ENCODE assay signal across 8 cellular contexts in genomic region chr6:88725111-88725711, GRCh38.
DNase-seq lines count a peak whose midpoint lies in the region; ATAC-seq, FAIRE-seq and TF ChIP-seq lines count a peak whose summit lies in the region.

No MANE protein-coding gene starts in this region.

- TF ChIP-seq POLR2A in GM12892 (IDR thresholded peaks at IDR 0.05; ENCODE audit: low read depth, low read length) = no peak

- BruUV-seq in A673 (replicated peaks; lab: Mats Ljungman, UMichigan) = no TSS peak

- H3K4me1 Mint-ChIP-seq in activated naive CD8-positive, alpha-beta T cell treated with anti-CD3 and anti-CD28 coated beads, Interleukin-2, amount 50 U/mL, for 24 hours = peaks cover 33% of the 10 kb centered on the region
- H3K4me1 Mint-ChIP-seq in naive thymus-derived CD8-positive, alpha-beta T cell = peaks cover 5 to 8% (median 7%) of the 10 kb centered on the region in 4 donors

- H3K27me3 ChIP-seq in A673 (replicated peaks; ENCODE audit: insufficient read depth, low read depth, low read length, poor library complexity) (no peaks in the 10 kb centered on the region), liver (ENCODE audit: control insufficient read depth in 4 of 4, insufficient read depth in 4 of 4, low read length in 3 of 4) (no peaks in the 10 kb centered on the region)
- no peaks in the 10 kb centered on the region for H3K27me3 ChIP-seq in effector memory CD4-positive, alpha-beta T cell (replicated peaks; ENCODE audit: control insufficient read depth, insufficient read depth, low read length, poor library complexity, severe bottlenecking)

- peaks cover 4% of the 10 kb centered on the region for H3K9me3 Mint-ChIP-seq in activated naive CD8-positive, alpha-beta T cell treated with anti-CD3 and anti-CD28 coated beads, Interleukin-2, amount 50 U/mL, for 24 hours
- H3K9me3 Mint-ChIP-seq in naive thymus-derived CD8-positive, alpha-beta T cell = peaks cover 0 to 1% (median 0%) of the 10 kb centered on the region in 9 donors

- H3K9ac ChIP-seq in liver (ENCODE audit: low read depth in 1 of 2, low read length in 2 of 2) = no peak overlapping the region

- CTCF ChIA-PET in A673 (lab: Charles Lee) = interaction anchor here (0.7 kb wide), 1 partner anchor 114 kb away, joined by 4 read pairs; no protein-coding TSS in a partner anchor

- POLR2A ChIA-PET in A673 (lab: Charles Lee; ENCODE audit: low non-redundant PET) = no interaction called here
- POLR2A ChIA-PET in naive thymus-derived CD8-positive, alpha-beta T cell (lab: Charles Lee) = no interaction called here

- intact Hi-C loops in A673 (cut with micrococcal nuclease; ENCODE audit: unreplicated experiment) = loop anchor here (10.0 kb wide), 1 partner anchor 790 kb away; no protein-coding TSS in a partner anchor

- WGBS in liver = 83% methylated on average over 11 of the region's 11 CpGs

- no peaks in the 10 kb centered on the region for H3K27me3 Mint-ChIP-seq in activated naive CD8-positive, alpha-beta T cell treated with anti-CD3 and anti-CD28 coated beads, Interleukin-2, amount 50 U/mL, for 24 hours
- H3K27me3 Mint-ChIP-seq in naive thymus-derived CD8-positive, alpha-beta T cell = no peaks in the 10 kb centered on the region

- no peak overlapping the region for H3K4me3 ChIP-seq in A673 (ENCODE audit: low read depth, low read length, poor library complexity, severe bottlenecking)
- H3K4me3 ChIP-seq in liver (ENCODE audit: low read depth in 1 of 3, low read length in 3 of 3) = no peak overlapping the region
- H3K4me3 ChIP-seq in effector memory CD4-positive, alpha-beta T cell (ENCODE audit: insufficient read depth, low read depth, low read length, poor library complexity, severe bottlenecking) = no peak overlapping the region

- H3K27ac Mint-ChIP-seq in activated naive CD8-positive, alpha-beta T cell treated with anti-CD3 and anti-CD28 coated beads, Interleukin-2, amount 50 U/mL, for 24 hours = no peak overlapping the region
- no peak overlapping the region for H3K27ac Mint-ChIP-seq in naive thymus-derived CD8-positive, alpha-beta T cell

- H3K36me3 ChIP-seq in A673 (ENCODE audit: insufficient read depth, low read length, poor library complexity, severe bottlenecking) (no peaks in the 10 kb centered on the region), liver (ENCODE audit: control insufficient read depth in 4 of 4, insufficient read depth in 3 of 4, low read depth in 1 of 4, low read length in 3 of 4) (no peaks in the 10 kb centered on the region)
- peaks cover 4% of the 10 kb centered on the region for H3K36me3 ChIP-seq in effector memory CD4-positive, alpha-beta T cell (ENCODE audit: control insufficient read depth, insufficient read depth, low read length)

- peak; percentile 76 for TF ChIP-seq CTCF in A673 (conservative IDR thresholded peaks at IDR 0.05; ENCODE audit: low read depth, low read length)
- peak; percentile 26 for TF ChIP-seq CTCF in liver (IDR thresholded peaks at IDR 0.05; ENCODE audit: low read depth, low read length, missing input control)

- peak; percentile 77 for DNase-seq in A673 (ENCODE audit: low spot score)
- DNase-seq in GM12892 (ENCODE audit: insufficient read length) = no peak
- DNase-seq in activated naive CD8-positive, alpha-beta T cell treated with anti-CD3 and anti-CD28 coated beads, Interleukin-2, amount 50 U/mL, for 24 hours = peak; percentile 48
- no peak for DNase-seq in naive thymus-derived CD8-positive, alpha-beta T cell
- no peak for DNase-seq in effector memory CD4-positive, alpha-beta T cell
- no peak for DNase-seq in NCI-H187 treated with DMSO at 0.1 percent for 48 hours (lab: John Stamatoyannopoulos, UW)
- DNase-seq in NOMO-1 treated with dmso at 0.1 percent for 144 hours (lab: John Stamatoyannopoulos, UW; ENCODE audit: unreplicated experiment) = no peak

- H3K4me1 ChIP-seq in A673 (ENCODE audit: insufficient read depth, low read length, poor library complexity, severe bottlenecking) (no peaks in the 10 kb centered on the region), liver (ENCODE audit: control insufficient read depth in 4 of 4, insufficient read depth in 4 of 4, low read length in 3 of 4) (peaks cover 0 to 1% (median 0%) of the 10 kb centered on the region in 4 donors)
- H3K4me1 ChIP-seq in effector memory CD4-positive, alpha-beta T cell (ENCODE audit: control insufficient read depth, insufficient read depth, low read length, poor library complexity, severe bottlenecking) = no peaks in the 10 kb centered on the region

- ATAC-seq in activated naive CD8-positive, alpha-beta T cell treated with anti-CD3 and anti-CD28 coated beads, Interleukin-2, amount 50 U/mL, for 24 hours = peak; percentile 33
- no peak for ATAC-seq in naive thymus-derived CD8-positive, alpha-beta T cell

- peaks cover 17% of the 10 kb centered on the region for H3K36me3 Mint-ChIP-seq in activated naive CD8-positive, alpha-beta T cell treated with anti-CD3 and anti-CD28 coated beads, Interleukin-2, amount 50 U/mL, for 24 hours (ENCODE audit: low read depth)
- peaks cover 5 to 22% (median 21%) of the 10 kb centered on the region in 3 donors for H3K36me3 Mint-ChIP-seq in naive thymus-derived CD8-positive, alpha-beta T cell

- H3K4me3 Mint-ChIP-seq in activated naive CD8-positive, alpha-beta T cell treated with anti-CD3 and anti-CD28 coated beads, Interleukin-2, amount 50 U/mL, for 24 hours = no peak overlapping the region
- H3K4me3 Mint-ChIP-seq in naive thymus-derived CD8-positive, alpha-beta T cell = peak overlapping the region in 1 of 10 donors; percentile 34

- FAIRE-seq in GM12892 (lab: Jason Lieb, UNC) = peak; percentile 61

- H3K9me3 ChIP-seq in A673 (ENCODE audit: low read depth, low read length, poor library complexity, severe bottlenecking) (no peaks in the 10 kb centered on the region), liver (ENCODE audit: control insufficient read depth in 4 of 4, low read length in 3 of 4) (no peaks in the 10 kb centered on the region)
- H3K9me3 ChIP-seq in effector memory CD4-positive, alpha-beta T cell (ENCODE audit: control insufficient read depth, low read length) = no peaks in the 10 kb centered on the region

- TF ChIP-seq RAD21 in liver (IDR thresholded peaks at IDR 0.05) = peak; percentile 56 to 72

- no peak overlapping the region for H3K27ac ChIP-seq in A673 (ENCODE audit: low read depth, low read length, poor library complexity, severe bottlenecking)
- no peak overlapping the region for H3K27ac ChIP-seq in liver (ENCODE audit: low read depth in 1 of 2, low read length in 2 of 2)
- H3K27ac ChIP-seq in effector memory CD4-positive, alpha-beta T cell (ENCODE audit: insufficient read depth, low read length, poor library complexity, severe bottlenecking) = no peak overlapping the region

TF ChIP-seq in liver, 16 proteins besides CTCF, POLR2A, EP300 and RAD21:
- no peak for TF ChIP-seq FOXA1 (IDR thresholded peaks at IDR 0.05)
- TF ChIP-seq, protein P1, sequence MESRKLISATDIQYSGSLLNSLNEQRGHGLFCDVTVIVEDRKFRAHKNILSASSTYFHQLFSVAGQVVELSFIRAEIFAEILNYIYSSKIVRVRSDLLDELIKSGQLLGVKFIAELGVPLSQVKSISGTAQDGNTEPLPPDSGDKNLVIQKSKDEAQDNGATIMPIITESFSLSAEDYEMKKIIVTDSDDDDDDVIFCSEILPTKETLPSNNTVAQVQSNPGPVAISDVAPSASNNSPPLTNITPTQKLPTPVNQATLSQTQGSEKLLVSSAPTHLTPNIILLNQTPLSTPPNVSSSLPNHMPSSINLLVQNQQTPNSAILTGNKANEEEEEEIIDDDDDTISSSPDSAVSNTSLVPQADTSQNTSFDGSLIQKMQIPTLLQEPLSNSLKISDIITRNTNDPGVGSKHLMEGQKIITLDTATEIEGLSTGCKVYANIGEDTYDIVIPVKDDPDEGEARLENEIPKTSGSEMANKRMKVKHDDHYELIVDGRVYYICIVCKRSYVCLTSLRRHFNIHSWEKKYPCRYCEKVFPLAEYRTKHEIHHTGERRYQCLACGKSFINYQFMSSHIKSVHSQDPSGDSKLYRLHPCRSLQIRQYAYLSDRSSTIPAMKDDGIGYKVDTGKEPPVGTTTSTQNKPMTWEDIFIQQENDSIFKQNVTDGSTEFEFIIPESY (IDR thresholded peaks at IDR 0.05) = no peak
- TF ChIP-seq, protein P2, sequence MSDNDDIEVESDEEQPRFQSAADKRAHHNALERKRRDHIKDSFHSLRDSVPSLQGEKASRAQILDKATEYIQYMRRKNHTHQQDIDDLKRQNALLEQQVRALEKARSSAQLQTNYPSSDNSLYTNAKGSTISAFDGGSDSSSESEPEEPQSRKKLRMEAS (IDR thresholded peaks at IDR 0.05) = no peak
- no peak for TF ChIP-seq GABPA (IDR thresholded peaks at IDR 0.05 in 1 of 2, conservative IDR thresholded peaks at IDR 0.05 in 1 of 2)
TF ChIP-seq in liver: peak in this region for 0.

Comparison
In these comparisons a context has a peak if more than half of its experiments do, and no peak if none do; other contexts are left out.
1. DNase-seq: peak in A673 (single experiment) and activated naive CD8-positive, alpha-beta T cell treated with anti-CD3 and anti-CD28 coated beads, Interleukin-2, amount 50 U/mL, for 24 hours (single experiment); none in GM12892 (single experiment), naive thymus-derived CD8-positive, alpha-beta T cell (0 of 10), effector memory CD4-positive, alpha-beta T cell (0 of 3), NCI-H187 treated with DMSO at 0.1 percent for 48 hours (single experiment) and NOMO-1 treated with dmso at 0.1 percent for 144 hours (single experiment).